24 cellular contexts compared by ENCODE assay signal in genomic region chr6:133288662-133289061, GRCh38. TPM values are rescaled to one million over a fixed set of nuclear protein-coding genes. Genes with fewer than 3 reads are reported as not detected.
"Had no signal": no experiment of that assay in that cellular context is flagged by ENCODE, and none has a peak within 500 bp of the region (broad histone marks: within the 10 kb centered on the region; RNA-seq: fewer than 3 reads in every experiment).

No MANE protein-coding gene starts in this region.

- H3K4me1 ChIP-seq: breast epithelium, colonic mucosa, parathyroid adenoma had no signal

- H3K27ac ChIP-seq: breast epithelium, colonic mucosa, parathyroid adenoma, psoas muscle, thoracic aorta, VCaP had no signal

- H3K4me3 Mint-ChIP-seq: activated T-cell treated with anti-CD3 and anti-CD28 coated beads, Interleukin-2, amount 50 U/mL, for 72 hours; mesothelial cell of epicardium; naive thymus-derived CD4-positive, alpha-beta T cell had no signal

- H3K36me3 Mint-ChIP-seq: activated naive CD4-positive, alpha-beta T cell treated with anti-CD3 and anti-CD28 coated beads, Interleukin-2, amount 50 U/mL, for 72 hours; naive thymus-derived CD4-positive, alpha-beta T cell had no signal

- H3K36me3 ChIP-seq: breast epithelium, colonic mucosa, thoracic aorta had no signal

- H3K4me3 ChIP-seq: breast epithelium, colonic mucosa, psoas muscle, thoracic aorta had no signal

- H3K27me3 ChIP-seq: colonic mucosa had no signal

- H3K27ac Mint-ChIP-seq: activated naive CD4-positive, alpha-beta T cell treated with anti-CD3 and anti-CD28 coated beads, Interleukin-2, amount 50 U/mL, for 72 hours; activated T-cell treated with anti-CD3 and anti-CD28 coated beads, Interleukin-2, amount 50 U/mL, for 72 hours; mesothelial cell of epicardium; naive thymus-derived CD4-positive, alpha-beta T cell had no signal

- DNase-seq: activated CD4-positive, alpha-beta T cell treated with anti-CD3 and anti-CD28 coated beads for 4 hours; activated CD4-positive, alpha-beta T cell treated with anti-CD3 and anti-CD28 coated beads, Interleukin-2, amount 50 U/mL, for 4 hours; activated naive CD4-positive, alpha-beta T cell; activated T-cell treated with anti-CD3 and anti-CD28 coated beads for 4 hours; activated T-cell treated with anti-CD3 and anti-CD28 coated beads, Interleukin-2, amount 50 U/mL, for 72 hours; colonic mucosa; effector CD8-positive, alpha-beta T cell; hippocampal formation; left cardiac atrium; left ventricle myocardium superior; mammary epithelial cell; naive thymus-derived CD4-positive, alpha-beta T cell; nucleus accumbens; psoas muscle; stimulated activated CD4-positive, alpha-beta T cell treated with anti-CD3 and anti-CD28 coated beads, Interleukin-2, amount 100 ng/mL, for 48 hours; stimulated activated naive CD4-positive, alpha-beta T cell treated with Interleukin-2 at 50 U/mL for 16 hours; trophoblast cell had no signal

- H3K9ac ChIP-seq: parathyroid adenoma had no signal

- ATAC-seq: activated naive CD4-positive, alpha-beta T cell treated with anti-CD3 and anti-CD28 coated beads, Interleukin-2, amount 50 U/mL, for 72 hours; activated T-cell treated with anti-CD3 and anti-CD28 coated beads, Interleukin-2, amount 50 U/mL, for 72 hours; left cardiac atrium; left ventricle myocardium superior; naive thymus-derived CD4-positive, alpha-beta T cell; psoas muscle had no signal

- H3K4me1 Mint-ChIP-seq: naive thymus-derived CD4-positive, alpha-beta T cell had no signal

- H3K9me3 ChIP-seq: breast epithelium, colonic mucosa, psoas muscle, thoracic aorta had no signal

RNA-seq across cellular contexts. Expression of gene EYA4, which starts 47.5 kb away (rescaled TPM):
- total RNA-seq: activated naive CD4-positive, alpha-beta T cell treated with anti-CD3 and anti-CD28 coated beads, Interleukin-2, amount 50 U/mL, for 72 hours; activated T-cell treated with anti-CD3 and anti-CD28 coated beads, Interleukin-2, amount 50 U/mL, for 72 hours; mammary epithelial cell; naive thymus-derived CD4-positive, alpha-beta T cell; T-helper 1 cell treated with Interleukin-12 subunit alpha and Interleukin-12 subunit beta and Interleukin-4 antibody, amounts not matched to agents 30 ng/mL and 1 ng/mL, for 36 hours had no signal
- polyA plus RNA-seq: mammary epithelial cell; naive thymus-derived CD4-positive, alpha-beta T cell had no signal
